In the genomic region with DNA sequence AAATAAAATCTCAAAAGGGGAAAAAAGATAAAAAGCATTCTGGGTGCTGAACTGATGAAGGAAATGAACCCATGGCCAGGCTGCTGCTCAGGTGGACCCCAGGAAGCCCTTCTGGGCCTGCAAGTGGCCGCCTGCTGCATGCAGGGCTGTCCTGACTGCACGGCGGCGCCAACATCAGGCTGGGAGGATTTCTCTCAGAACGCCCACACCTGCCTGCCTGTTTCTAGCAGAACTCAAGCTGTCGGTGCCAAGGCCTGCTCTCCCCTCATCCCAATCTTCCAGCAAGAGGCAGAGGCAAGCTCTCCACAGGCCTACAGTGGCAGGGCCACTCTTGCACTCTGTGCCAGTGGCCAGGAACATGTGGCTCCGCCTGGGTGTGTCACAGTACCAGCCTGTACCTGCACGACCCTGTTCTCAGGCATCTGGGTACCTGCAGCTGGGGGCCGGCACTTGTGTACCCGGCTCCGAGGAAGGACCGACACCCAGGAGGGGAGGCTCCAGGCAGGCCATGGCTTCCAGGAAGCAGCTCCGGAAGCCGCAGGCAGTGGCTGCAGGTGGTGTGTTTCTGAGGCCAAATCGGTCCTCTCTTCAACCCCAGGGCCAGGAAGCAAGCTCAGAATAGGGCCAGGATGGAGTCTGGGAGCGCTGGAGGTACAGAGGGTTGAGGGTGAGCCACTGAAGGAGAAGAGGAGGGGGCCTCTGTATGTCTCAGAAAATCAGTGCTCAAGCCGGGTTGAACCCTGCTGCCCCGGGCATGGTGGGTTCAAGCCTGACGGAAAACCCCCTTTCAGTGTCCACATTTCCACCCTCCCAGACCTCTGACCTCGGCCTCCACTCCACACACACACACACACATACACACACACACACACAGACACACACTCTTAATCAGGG, we compare ENCODE assay signal across 1 cellular context.
TF ChIP-seq lines count a peak whose summit lies in the region.

No MANE protein-coding gene starts in this region.

TF ChIP-seq in HepG2, 621 proteins besides CTCF, POLR2A, EP300 and RAD21 (continued from another document):
- TF ChIP-seq, protein P1, sequence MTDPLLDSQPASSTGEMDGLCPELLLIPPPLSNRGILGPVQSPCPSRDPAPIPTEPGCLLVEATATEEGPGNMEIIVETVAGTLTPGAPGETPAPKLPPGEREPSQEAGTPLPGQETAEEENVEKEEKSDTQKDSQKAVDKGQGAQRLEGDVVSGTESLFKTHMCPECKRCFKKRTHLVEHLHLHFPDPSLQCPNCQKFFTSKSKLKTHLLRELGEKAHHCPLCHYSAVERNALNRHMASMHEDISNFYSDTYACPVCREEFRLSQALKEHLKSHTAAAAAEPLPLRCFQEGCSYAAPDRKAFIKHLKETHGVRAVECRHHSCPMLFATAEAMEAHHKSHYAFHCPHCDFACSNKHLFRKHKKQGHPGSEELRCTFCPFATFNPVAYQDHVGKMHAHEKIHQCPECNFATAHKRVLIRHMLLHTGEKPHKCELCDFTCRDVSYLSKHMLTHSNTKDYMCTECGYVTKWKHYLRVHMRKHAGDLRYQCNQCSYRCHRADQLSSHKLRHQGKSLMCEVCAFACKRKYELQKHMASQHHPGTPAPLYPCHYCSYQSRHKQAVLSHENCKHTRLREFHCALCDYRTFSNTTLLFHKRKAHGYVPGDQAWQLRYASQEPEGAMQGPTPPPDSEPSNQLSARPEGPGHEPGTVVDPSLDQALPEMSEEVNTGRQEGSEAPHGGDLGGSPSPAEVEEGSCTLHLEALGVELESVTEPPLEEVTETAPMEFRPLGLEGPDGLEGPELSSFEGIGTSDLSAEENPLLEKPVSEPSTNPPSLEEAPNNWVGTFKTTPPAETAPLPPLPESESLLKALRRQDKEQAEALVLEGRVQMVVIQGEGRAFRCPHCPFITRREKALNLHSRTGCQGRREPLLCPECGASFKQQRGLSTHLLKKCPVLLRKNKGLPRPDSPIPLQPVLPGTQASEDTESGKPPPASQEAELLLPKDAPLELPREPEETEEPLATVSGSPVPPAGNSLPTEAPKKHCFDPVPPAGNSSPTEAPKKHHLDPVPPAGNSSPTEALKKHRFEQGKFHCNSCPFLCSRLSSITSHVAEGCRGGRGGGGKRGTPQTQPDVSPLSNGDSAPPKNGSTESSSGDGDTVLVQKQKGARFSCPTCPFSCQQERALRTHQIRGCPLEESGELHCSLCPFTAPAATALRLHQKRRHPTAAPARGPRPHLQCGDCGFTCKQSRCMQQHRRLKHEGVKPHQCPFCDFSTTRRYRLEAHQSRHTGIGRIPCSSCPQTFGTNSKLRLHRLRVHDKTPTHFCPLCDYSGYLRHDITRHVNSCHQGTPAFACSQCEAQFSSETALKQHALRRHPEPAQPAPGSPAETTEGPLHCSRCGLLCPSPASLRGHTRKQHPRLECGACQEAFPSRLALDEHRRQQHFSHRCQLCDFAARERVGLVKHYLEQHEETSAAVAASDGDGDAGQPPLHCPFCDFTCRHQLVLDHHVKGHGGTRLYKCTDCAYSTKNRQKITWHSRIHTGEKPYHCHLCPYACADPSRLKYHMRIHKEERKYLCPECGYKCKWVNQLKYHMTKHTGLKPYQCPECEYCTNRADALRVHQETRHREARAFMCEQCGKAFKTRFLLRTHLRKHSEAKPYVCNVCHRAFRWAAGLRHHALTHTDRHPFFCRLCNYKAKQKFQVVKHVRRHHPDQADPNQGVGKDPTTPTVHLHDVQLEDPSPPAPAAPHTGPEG (CRISPR knock-in tag; IDR thresholded peaks at IDR 0.05), result no peak
- TF ChIP-seq, protein P2, sequence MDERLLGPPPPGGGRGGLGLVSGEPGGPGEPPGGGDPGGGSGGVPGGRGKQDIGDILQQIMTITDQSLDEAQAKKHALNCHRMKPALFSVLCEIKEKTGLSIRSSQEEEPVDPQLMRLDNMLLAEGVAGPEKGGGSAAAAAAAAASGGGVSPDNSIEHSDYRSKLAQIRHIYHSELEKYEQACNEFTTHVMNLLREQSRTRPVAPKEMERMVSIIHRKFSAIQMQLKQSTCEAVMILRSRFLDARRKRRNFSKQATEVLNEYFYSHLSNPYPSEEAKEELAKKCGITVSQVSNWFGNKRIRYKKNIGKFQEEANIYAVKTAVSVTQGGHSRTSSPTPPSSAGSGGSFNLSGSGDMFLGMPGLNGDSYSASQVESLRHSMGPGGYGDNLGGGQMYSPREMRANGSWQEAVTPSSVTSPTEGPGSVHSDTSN (CRISPR knock-in tag; IDR thresholded peaks at IDR 0.05), result no peak
- no peak for TF ChIP-seq ZNF17 (CRISPR knock-in tag; IDR thresholded peaks at IDR 0.05)
- TF ChIP-seq POGZ (CRISPR knock-in tag; IDR thresholded peaks at IDR 0.05), result peak; percentile 8; the same call in 1 of the 2 replicates
- TF ChIP-seq, protein P3, sequence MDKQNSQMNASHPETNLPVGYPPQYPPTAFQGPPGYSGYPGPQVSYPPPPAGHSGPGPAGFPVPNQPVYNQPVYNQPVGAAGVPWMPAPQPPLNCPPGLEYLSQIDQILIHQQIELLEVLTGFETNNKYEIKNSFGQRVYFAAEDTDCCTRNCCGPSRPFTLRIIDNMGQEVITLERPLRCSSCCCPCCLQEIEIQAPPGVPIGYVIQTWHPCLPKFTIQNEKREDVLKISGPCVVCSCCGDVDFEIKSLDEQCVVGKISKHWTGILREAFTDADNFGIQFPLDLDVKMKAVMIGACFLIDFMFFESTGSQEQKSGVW (CRISPR knock-in tag; IDR thresholded peaks at IDR 0.05; ENCODE audit: borderline replicate concordance), result no peak
- TF ChIP-seq ZSCAN20 (CRISPR knock-in tag; IDR thresholded peaks at IDR 0.05; ENCODE audit: borderline replicate concordance), result no peak
